Comparison of ENCODE assay signal across 16 cellular contexts in genomic region chr2:29139731-29140130, GRCh38.
"Had no signal": no experiment of that assay in that cellular context is flagged by ENCODE, and none has a peak within 500 bp of the region (broad histone marks: within the 10 kb centered on the region; RNA-seq: fewer than 3 reads in every experiment).

No MANE protein-coding gene starts in this region.

- H3K4me3 Mint-ChIP-seq: activated naive CD4-positive, alpha-beta T cell treated with anti-CD3 and anti-CD28 coated beads for 36 hours; neural crest cell had no signal

- H3K36me3 ChIP-seq: adrenal gland, prostate gland had no signal

- H3K27ac ChIP-seq: adrenal gland, gastroesophageal sphincter, heart left ventricle, left ventricle myocardium inferior, prostate gland, right atrium auricular region, tibial artery had no signal

- H3K9me3 ChIP-seq: adrenal gland, prostate gland, right atrium auricular region, tibial artery had no signal

- H3K4me1 Mint-ChIP-seq: neural crest cell had no signal

- ATAC-seq: esophagus mucosa, gastroesophageal sphincter, heart left ventricle had no signal

- H3K27ac Mint-ChIP-seq: activated naive CD4-positive, alpha-beta T cell treated with anti-CD3 and anti-CD28 coated beads for 36 hours had no signal

- H3K4me3 ChIP-seq: adrenal gland, gastroesophageal sphincter, heart left ventricle, left ventricle myocardium inferior, prostate gland, right atrium auricular region, tibial artery had no signal

- H3K27me3 ChIP-seq: adrenal gland, gastroesophageal sphincter, heart left ventricle, right atrium auricular region, tibial artery had no signal

- DNase-seq: activated naive CD4-positive, alpha-beta T cell treated with anti-CD3 and anti-CD28 coated beads for 36 hours; adrenal gland; cerebellar nuclear complex; effector CD4-positive, alpha-beta T cell; heart left ventricle; kidney glomerular epithelial cell; left ventricle myocardium inferior; stimulated activated CD4-positive, alpha-beta T cell treated with anti-CD3 and anti-CD28 coated beads, Interleukin-2, amount 100 ng/mL, for 24 hours; stimulated activated naive CD4-positive, alpha-beta T cell treated with Interleukin-2 at 50 U/mL for 16 hours; SW 1271; tibial artery had no signal

- H3K4me1 ChIP-seq: adrenal gland, gastroesophageal sphincter, heart left ventricle, left ventricle myocardium inferior, prostate gland, right atrium auricular region, tibial artery had no signal
